Comparison of ENCODE assay signal across 2 cellular contexts in genomic region chr13:57491318-57491717, GRCh38.
TF ChIP-seq lines count a peak whose summit lies in the region.

No MANE protein-coding gene starts in this region.

TF ChIP-seq in HepG2, 621 proteins besides CTCF, POLR2A, EP300 and RAD21:
- TF ChIP-seq MAFK (conservative IDR thresholded peaks at IDR 0.05 in 1 of 2, IDR thresholded peaks at IDR 0.05 in 1 of 2; ENCODE audit: low read length in 2 of 2) (peak; percentile 67 to 93), ZNF800 (CRISPR knock-in tag; IDR thresholded peaks at IDR 0.05) (no peak), HOXA5 (CRISPR knock-in tag; IDR thresholded peaks at IDR 0.05) (no peak), HNF1B (CRISPR knock-in tag; IDR thresholded peaks at IDR 0.05) (no peak), MAFF (IDR thresholded peaks at IDR 0.05; ENCODE audit: low read depth, low read length) (peak; percentile 87), GFI1 (CRISPR knock-in tag; IDR thresholded peaks at IDR 0.05; ENCODE audit: borderline replicate concordance) (no peak), ZNF672 (CRISPR knock-in tag; IDR thresholded peaks at IDR 0.05) (no peak)

TF ChIP-seq in H1, 55 proteins besides CTCF, POLR2A, EP300 and RAD21 (continued from another document):
- TF ChIP-seq KDM1A (IDR thresholded peaks at IDR 0.05; ENCODE audit: borderline replicate concordance, low read length), result no peak
- peak; percentile 45; the same call in 1 of the 2 replicates for TF ChIP-seq MAFK (IDR thresholded peaks at IDR 0.05; ENCODE audit: low read depth, low read length)
- no peak for TF ChIP-seq KDM5A (IDR thresholded peaks at IDR 0.05; ENCODE audit: low read length)
